Comparison of ENCODE assay signal across 18 cellular contexts in genomic region chr13:113446488-113446854, GRCh38.
"Had no signal": no experiment of that assay in that cellular context is flagged by ENCODE, and none has a peak within 500 bp of the region (broad histone marks: within the 10 kb centered on the region; RNA-seq: fewer than 3 reads in every experiment).

No MANE protein-coding gene starts in this region.

- ATAC-seq: gastrocnemius medialis, left cardiac atrium had no signal

- H2AFZ ChIP-seq: parathyroid adenoma had no signal

- H3K27ac Mint-ChIP-seq: naive B cell had no signal

- DNase-seq: activated CD4-positive, alpha-beta T cell treated with anti-CD3 and anti-CD28 coated beads for 1 hour; activated CD4-positive, alpha-beta T cell treated with anti-CD3 and anti-CD28 coated beads, Interleukin-2, amount 50 U/mL, for 4 hours; activated naive CD4-positive, alpha-beta T cell treated with Interleukin-2 at 50 U/mL for 16 hours; activated T-cell treated with anti-CD3 and anti-CD28 coated beads for 4 hours; erythroblast; gastrocnemius medialis; left cardiac atrium; stimulated activated CD4-positive, alpha-beta T cell treated with anti-CD3 and anti-CD28 coated beads, Interleukin-12 subunit alpha, Interleukin-12 subunit beta, amount 100 ng/mL, for 4 hours; stimulated activated CD4-positive, alpha-beta T cell treated with anti-CD3 and anti-CD28 coated beads, Interleukin-2, amount 100 ng/mL, for 24 hours; T1000; thyroid gland had no signal

- H3K27ac ChIP-seq: ascending aorta, breast epithelium, gastrocnemius medialis, parathyroid adenoma, thyroid gland, vagina, VCaP had no signal

- H3K9me3 ChIP-seq: ascending aorta, breast epithelium, gastrocnemius medialis, heart left ventricle, thyroid gland, vagina had no signal

- H3K9ac ChIP-seq: parathyroid adenoma had no signal

- H3K36me3 ChIP-seq: ascending aorta, breast epithelium, thyroid gland, vagina had no signal

- H3K79me2 ChIP-seq: parathyroid adenoma had no signal

- H3K4me1 ChIP-seq: ascending aorta, breast epithelium, parathyroid adenoma, thyroid gland, vagina had no signal

- H3K4me3 ChIP-seq: ascending aorta, breast epithelium, gastrocnemius medialis, heart left ventricle, thyroid gland, vagina had no signal

- H3K27me3 ChIP-seq: ascending aorta, breast epithelium, gastrocnemius medialis, heart left ventricle, thyroid gland, vagina had no signal
